In genomic region chr15:71093089-71094024, GRCh38 we compare ENCODE assay signal across 10 cellular contexts. TPM values are rescaled to one million over a fixed set of nuclear protein-coding genes. Genes with fewer than 3 reads are reported as not detected.
A peak's percentile ranks its signal among the peaks of the same experiment; 100 is the strongest.
DNase-seq lines count a peak whose midpoint lies in the region; ATAC-seq and TF ChIP-seq lines count a peak whose summit lies in the region.
"Had no signal": no experiment of that assay in that cellular context is flagged by ENCODE, and none has a peak within 500 bp of the region (broad histone marks: within the 10 kb centered on the region; RNA-seq: fewer than 3 reads in every experiment).

No MANE protein-coding gene starts in this region.

- no peaks in the 10 kb centered on the region for H3F3A ChIP-seq in PC-3 (ENCODE audit: low read length, unreplicated experiment)

- no peaks in the 10 kb centered on the region for H3K36me3 ChIP-seq in PC-3 (ENCODE audit: low read depth, low read length)

- peaks cover 28% of the 10 kb centered on the region for H3K4me1 ChIP-seq in PC-3 (ENCODE audit: insufficient read depth, low read length)

- peak overlapping the region; percentile 56 for H3K27ac ChIP-seq in PC-3 (ENCODE audit: low read length)

- H3K4me2 ChIP-seq in PC-3 (ENCODE audit: low read length) = peak overlapping the region; percentile 55

- no peaks in the 10 kb centered on the region for H3K79me2 ChIP-seq in PC-3 (ENCODE audit: low read length)

- ATAC-seq in PC-3 (peak; percentile 98), esophagus mucosa (peak; percentile 96), GM19023 (IDR thresholded peaks at IDR 0.05; ENCODE audit: unreplicated experiment) (no peak), GM21447 (IDR thresholded peaks at IDR 0.05; ENCODE audit: unreplicated experiment) (no peak)

- CTCF ChIA-PET in PC-3 (lab: Charles Lee) = no interaction called here

- H3K4me3 ChIP-seq in PC-3 (ENCODE audit: low read length) = peak overlapping the region; percentile 20; the same call in 1 of the 2 replicates

- no peak for TF ChIP-seq CTCF in PC-3 (conservative IDR thresholded peaks at IDR 0.05; ENCODE audit: low read depth, low read length)
- TF ChIP-seq CTCF in endothelial cell (IDR thresholded peaks at IDR 0.05; ENCODE audit: unreplicated experiment) = no peak

- no peaks in the 10 kb centered on the region for H3K9me2 ChIP-seq in PC-3 (replicated peaks; ENCODE audit: low read length)

- POLR2A ChIA-PET in PC-3 (lab: Charles Lee; ENCODE audit: unreplicated experiment) = no interaction called here

- peak overlapping the region; percentile 45 for H2AFZ ChIP-seq in PC-3 (ENCODE audit: low read length)

- no peak overlapping the region for H3K4me3 Mint-ChIP-seq in endothelial cell (ENCODE audit: unreplicated experiment)
- H3K4me3 Mint-ChIP-seq: activated naive CD4-positive, alpha-beta T cell treated with anti-CD3 and anti-CD28 coated beads, Interleukin-2, amount 10 ng/mL, durations not matched to agents 7 days and 5 days had no signal

- H3K27me3 Mint-ChIP-seq in endothelial cell (ENCODE audit: unreplicated experiment) = no peaks in the 10 kb centered on the region
- H3K27me3 Mint-ChIP-seq: activated naive CD4-positive, alpha-beta T cell treated with anti-CD3 and anti-CD28 coated beads, Interleukin-2, amount 10 ng/mL, durations not matched to agents 7 days and 5 days had no signal

- H3K9ac ChIP-seq in PC-3 (ENCODE audit: low read length) = peak overlapping the region; percentile 14; the same call in 1 of the 2 replicates

- H3K27me3 ChIP-seq in PC-3 (ENCODE audit: low read length) = no peaks in the 10 kb centered on the region

- no peaks in the 10 kb centered on the region for H3K9me3 ChIP-seq in PC-3 (ENCODE audit: low read length)

- peak; percentile 83 for DNase-seq in HCEC 1CT
- peak; percentile 89 for DNase-seq in PC-3
- DNase-seq in pulmonary artery endothelial cell (ENCODE audit: low read depth, low spot score) = peak; percentile 13
- no peak for DNase-seq in epidermal melanocyte (ENCODE audit: insufficient read length, low spot score)
- no peak for DNase-seq in endothelial cell (ENCODE audit: low spot score)
- DNase-seq: activated naive CD4-positive, alpha-beta T cell treated with anti-CD3 and anti-CD28 coated beads, Interleukin-2, amount 10 ng/mL, durations not matched to agents 7 days and 5 days; NCI-H2171 had no signal

- no peaks in the 10 kb centered on the region for H4K20me1 ChIP-seq in PC-3 (ENCODE audit: low read length)

- no peaks in the 10 kb centered on the region for H3K4me1 Mint-ChIP-seq in endothelial cell (ENCODE audit: unreplicated experiment)
- H3K4me1 Mint-ChIP-seq: activated naive CD4-positive, alpha-beta T cell treated with anti-CD3 and anti-CD28 coated beads, Interleukin-2, amount 10 ng/mL, durations not matched to agents 7 days and 5 days had no signal

- H3K9me3 Mint-ChIP-seq in endothelial cell (ENCODE audit: unreplicated experiment) = no peaks in the 10 kb centered on the region
- H3K9me3 Mint-ChIP-seq: activated naive CD4-positive, alpha-beta T cell treated with anti-CD3 and anti-CD28 coated beads, Interleukin-2, amount 10 ng/mL, durations not matched to agents 7 days and 5 days had no signal

- H3K36me3 Mint-ChIP-seq in endothelial cell (ENCODE audit: low read depth, unreplicated experiment) = no peaks in the 10 kb centered on the region
- H3K36me3 Mint-ChIP-seq: activated naive CD4-positive, alpha-beta T cell treated with anti-CD3 and anti-CD28 coated beads, Interleukin-2, amount 10 ng/mL, durations not matched to agents 7 days and 5 days had no signal

- H3K27ac Mint-ChIP-seq in endothelial cell (ENCODE audit: unreplicated experiment) = no peak overlapping the region
- H3K27ac Mint-ChIP-seq: activated naive CD4-positive, alpha-beta T cell treated with anti-CD3 and anti-CD28 coated beads, Interleukin-2, amount 10 ng/mL, durations not matched to agents 7 days and 5 days had no signal

- intact Hi-C loops in PC-3 (cut with micrococcal nuclease) = no loop called here

- no TSS peak for BruUV-seq in PC-3 (replicated peaks; lab: Mats Ljungman, UMichigan)

RNA-seq across cellular contexts. Expression of gene THSD4, which starts 21.9 kb away (rescaled TPM):
- 29.0 and 39.3 TPM in 2 replicates for total RNA-seq in PC-3 (2014; rRNA removed)
- 121 TPM for total RNA-seq in esophagus mucosa
- total RNA-seq in pulmonary artery endothelial cell = 19.0 and 35.2 TPM in 2 replicates
- 0.92 TPM for total RNA-seq in endothelial cell (ENCODE audit: unreplicated experiment)

Comparison
In these comparisons a context has a peak if more than half of its experiments do, and no peak if none do; other contexts are left out.
1. DNase-seq: peak in HCEC 1CT (single experiment), PC-3 (single experiment) and pulmonary artery endothelial cell (single experiment); none in epidermal melanocyte (single experiment) and endothelial cell (single experiment).
2. ATAC-seq: peak in PC-3 (single experiment) and esophagus mucosa (single experiment); none in GM19023 (single experiment) and GM21447 (single experiment).
3. RNA of gene THSD4, which starts 21.9 kb away (total RNA-seq): 121 TPM in esophagus mucosa (single experiment), 19.0 to 35.2 TPM in pulmonary artery endothelial cell and 29.0 to 39.3 TPM in PC-3; 0.92 TPM in endothelial cell (single experiment); every median in the first group is over 10 times any median in the second.